Comparison of ENCODE assay signal across 2 cellular contexts in genomic region chr7:132078891-132079735, GRCh38.
TF ChIP-seq lines count a peak whose summit lies in the region.

No MANE protein-coding gene starts in this region.

TF ChIP-seq in GM23338, 12 proteins besides CTCF, POLR2A, EP300 and RAD21:
- TF ChIP-seq EZH2phosphoT487 (IDR thresholded peaks at IDR 0.05; ENCODE audit: unreplicated experiment) (no peak), STAT1 (IDR thresholded peaks at IDR 0.05; ENCODE audit: unreplicated experiment) (no peak), ZNF462 (CRISPR knock-in tag; IDR thresholded peaks at IDR 0.05) (no peak), EZH2 (IDR thresholded peaks at IDR 0.05; ENCODE audit: low read depth, unreplicated experiment) (no peak), JUNB (IDR thresholded peaks at IDR 0.05; ENCODE audit: unreplicated experiment) (no peak), NANOG (IDR thresholded peaks at IDR 0.05; ENCODE audit: borderline replicate concordance) (no peak), POLR2AphosphoS5 (IDR thresholded peaks at IDR 0.05; ENCODE audit: low read depth) (no peak), ETS1 (IDR thresholded peaks at IDR 0.05) (no peak), ZNF114 (CRISPR knock-in tag; IDR thresholded peaks at IDR 0.05) (no peak), ZNF331 (CRISPR knock-in tag; IDR thresholded peaks at IDR 0.05; ENCODE audit: low read depth) (no peak), CREB1 (CRISPR knock-in tag; IDR thresholded peaks at IDR 0.05; ENCODE audit: low read depth) (no peak), REST (IDR thresholded peaks at IDR 0.05; ENCODE audit: unreplicated experiment) (no peak)

TF ChIP-seq in IMR-90, 13 proteins besides CTCF, POLR2A, EP300 and RAD21:
- TF ChIP-seq ELK1 (IDR thresholded peaks at IDR 0.05; ENCODE audit: borderline replicate concordance, low read depth, low read length) (no peak), USF2 (IDR thresholded peaks at IDR 0.05; ENCODE audit: low read depth, low read length) (no peak), CHD1 (IDR thresholded peaks at IDR 0.05; ENCODE audit: low read depth, low read length) (no peak)
